10 cellular contexts compared by ENCODE assay signal in the genomic region with DNA sequence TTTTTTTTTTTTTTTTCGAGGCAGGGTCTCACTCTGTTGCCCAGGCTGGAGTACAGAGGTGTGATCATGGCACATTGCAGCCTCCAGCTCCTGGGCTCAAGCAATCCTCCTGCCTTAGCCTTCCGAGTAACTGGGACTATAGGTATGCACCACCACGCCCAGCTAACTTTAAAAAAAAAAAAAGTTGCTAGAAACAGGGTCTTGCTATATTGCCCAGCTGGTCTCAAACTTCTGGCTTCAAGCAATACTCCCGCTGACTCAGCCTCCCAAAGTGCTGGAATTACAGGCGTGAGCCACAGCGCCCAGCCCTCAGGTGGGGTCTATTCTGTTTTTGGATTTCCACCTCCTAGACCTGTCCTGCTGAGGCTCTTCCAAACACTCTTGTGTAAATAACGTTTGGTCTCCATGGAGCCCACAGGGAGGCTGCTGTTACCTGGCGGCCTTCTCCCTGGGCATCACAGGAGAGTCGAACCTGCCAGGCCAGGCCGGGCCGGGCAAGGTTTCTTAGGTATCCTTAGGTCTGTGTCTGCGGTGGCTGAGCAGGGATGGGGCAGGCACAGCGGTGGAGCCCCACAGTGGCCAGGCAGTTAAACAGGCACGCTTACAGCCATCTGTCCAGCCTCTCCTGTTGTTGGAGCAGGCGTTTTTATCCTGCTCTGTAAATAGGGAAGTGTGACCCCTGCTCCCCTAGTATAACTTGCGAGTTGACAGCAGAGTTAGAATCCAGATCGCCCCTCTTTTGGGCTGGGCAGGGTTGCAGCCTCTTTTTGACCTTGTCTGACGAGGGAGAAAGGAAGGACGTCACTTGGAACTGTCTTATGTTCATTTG. TPM values are rescaled to one million over a fixed set of nuclear protein-coding genes. Genes with fewer than 3 reads are reported as not detected.
DNase-seq lines count a peak whose midpoint lies in the region; ATAC-seq and TF ChIP-seq lines count a peak whose summit lies in the region.
"Had no signal": no experiment of that assay in that cellular context is flagged by ENCODE, and none has a peak within 500 bp of the region (broad histone marks: within the 10 kb centered on the region; RNA-seq: fewer than 3 reads in every experiment).

No MANE protein-coding gene starts in this region.

- no peaks in the 10 kb centered on the region for H3K27me3 ChIP-seq in BJ (ENCODE audit: control insufficient read depth, insufficient read depth, low read length)

- DNase-seq in BJ (ENCODE audit: low read depth) (no peak), SK-N-MC (ENCODE audit: low read depth, low spot score) (no peak), fibroblast of mammary gland (ENCODE audit: low read depth) (peak; percentile 59), omental fat pad (ENCODE audit: low spot score) (no peak), CD14-positive monocyte (ENCODE audit: low spot score) (no peak), DMS153 treated with DMSO at 0.1 percent for 48 hours (lab: John Stamatoyannopoulos, UW; ENCODE audit: unreplicated experiment) (no peak)
- DNase-seq in activated effector memory CD4-positive, alpha-beta T cell treated with Interleukin-2 at 50 U/mL for 16 hours = no peak
- DNase-seq in activated CD4-positive, alpha-beta T cell treated with anti-CD3 and anti-CD28 coated beads for 1 hour = no peak
- DNase-seq: OCI-M1 had no signal

- peak overlapping the region in 3 of 7 donors; percentile 0 to 25 (median 3) for H3K27ac Mint-ChIP-seq in CD14-positive monocyte

- peaks cover 0 to 2% (median 0%) of the 10 kb centered on the region in 7 donors for H3K9me3 Mint-ChIP-seq in CD14-positive monocyte

- H3K36me3 Mint-ChIP-seq in CD14-positive monocyte = peaks cover 31 to 53% of the 10 kb centered on the region in 2 donors

- intact Hi-C loops in CD14-positive monocyte (cut with micrococcal nuclease) = no loop called here

- peaks cover 5% of the 10 kb centered on the region for H3K36me3 ChIP-seq in BJ (ENCODE audit: control insufficient read depth, insufficient read depth, low read length)
- H3K36me3 ChIP-seq in SK-N-MC (ENCODE audit: insufficient read depth, low read length) = no peaks in the 10 kb centered on the region
- H3K36me3 ChIP-seq: HAP-1 had no signal

- H3K4me1 Mint-ChIP-seq in CD14-positive monocyte = peaks cover 17% of the 10 kb centered on the region

- no peak overlapping the region for H3K4me3 Mint-ChIP-seq in CD14-positive monocyte

- TF ChIP-seq CTCF in BJ (IDR thresholded peaks at IDR 0.05; ENCODE audit: insufficient read depth, low read depth, low read length) (peak; percentile 26; the same call in 1 of the 2 replicates), fibroblast of mammary gland (conservative IDR thresholded peaks at IDR 0.05; ENCODE audit: control insufficient read depth, insufficient read depth, low read depth, low read length) (peak; percentile 39), omental fat pad (IDR thresholded peaks at IDR 0.05) (no peak), CD14-positive monocyte (IDR thresholded peaks at IDR 0.05) (no peak)

- H3K27me3 Mint-ChIP-seq in CD14-positive monocyte (ENCODE audit: low read depth in 3 of 3) = peaks cover 0 to 4% (median 2%) of the 10 kb centered on the region in 3 donors

- H3K9me3 ChIP-seq in SK-N-MC (ENCODE audit: low read depth, low read length) = no peaks in the 10 kb centered on the region
- H3K9me3 ChIP-seq: HAP-1 had no signal

- no peak overlapping the region for H3K4me3 ChIP-seq in BJ (ENCODE audit: low read depth, low read length)
- H3K4me3 ChIP-seq in SK-N-MC = peak overlapping the region; percentile 27
- H3K4me3 ChIP-seq in fibroblast of mammary gland (ENCODE audit: control insufficient read depth, low read depth, low read length) = no peak overlapping the region
- H3K4me3 ChIP-seq: HAP-1 had no signal

- peak overlapping the region; percentile 79 for H3K27ac ChIP-seq in SK-N-MC

- ATAC-seq in omental fat pad (ENCODE audit: low FRiP score) = peak; percentile 23

- CTCF ChIA-PET in BJ (lab: Yijun Ruan, JAX) = interaction anchor here (0.9 to 1.1 kb wide), 2 partner anchors 10 to 11 kb away, joined by 3 read pairs; no protein-coding TSS in a partner anchor

- peak overlapping the region; percentile 48 for H3K9ac ChIP-seq in SK-N-MC (ENCODE audit: insufficient read length)

- POLR2A ChIA-PET in BJ (lab: Charles Lee) = no interaction called here

RNA-seq across cellular contexts. Expression of gene PLEKHM2, which starts 18.8 kb away (rescaled TPM):
- polyA plus RNA-seq in BJ (2011; rRNA removed) = 37.2 and 58.3 TPM in 2 replicates
- polyA minus RNA-seq in BJ (2011; rRNA and poly(A)+ RNA removed) = 52.7 and 62.0 TPM in 2 replicates
- total RNA-seq in omental fat pad = 10 to 100 TPM; 34.4 to 81.1 (median 50.0) TPM
- 1 to 10 TPM; 4.0 to 5.8 TPM for polyA plus RNA-seq in CD14-positive monocyte

RNA-seq across cellular contexts. Expression of gene SLC25A34, which starts 33.1 kb away (rescaled TPM):
- polyA plus RNA-seq in BJ (2011; rRNA removed) (0.54 and 0.70 TPM in 2 replicates), CD14-positive monocyte (under 1 TPM; 0.08 to 0.61 TPM)
- polyA minus RNA-seq in BJ (2011; rRNA and poly(A)+ RNA removed) = 0.43 and 0.72 TPM in 2 replicates
- 10 to 100 TPM in 1 of 4 donors, 1 to 10 TPM in 2, under 1 TPM in 1; 0.82 to 13.1 (median 2.0) TPM for total RNA-seq in omental fat pad

RNA-seq across cellular contexts. Expression of gene TMEM82, which starts 39.4 kb away (rescaled TPM):
- polyA plus RNA-seq in BJ (2011; rRNA removed) (not detected in 2 replicates), CD14-positive monocyte (not detected)
- polyA minus RNA-seq in BJ (2011; rRNA and poly(A)+ RNA removed) = not detected in 2 replicates
- not detected for total RNA-seq in omental fat pad

RNA-seq across cellular contexts. Expression of gene FBLIM1, which starts 55.7 kb away (rescaled TPM):
- polyA plus RNA-seq in BJ (2011; rRNA removed) (147 and 254 TPM in 2 replicates), CD14-positive monocyte (not detected)
- 80.3 and 122 TPM in 2 replicates for polyA minus RNA-seq in BJ (2011; rRNA and poly(A)+ RNA removed)
- total RNA-seq in omental fat pad = 10 to 100 TPM; 10.4 to 34.0 (median 17.4) TPM

Comparison
In these comparisons a context has a peak if more than half of its experiments do, and no peak if none do; other contexts are left out.
1. CTCF ChIP-seq: peak in BJ (single experiment) and fibroblast of mammary gland (single experiment); none in omental fat pad (0 of 3) and CD14-positive monocyte (single experiment).